10 cellular contexts compared by ENCODE assay signal in the genomic region with DNA sequence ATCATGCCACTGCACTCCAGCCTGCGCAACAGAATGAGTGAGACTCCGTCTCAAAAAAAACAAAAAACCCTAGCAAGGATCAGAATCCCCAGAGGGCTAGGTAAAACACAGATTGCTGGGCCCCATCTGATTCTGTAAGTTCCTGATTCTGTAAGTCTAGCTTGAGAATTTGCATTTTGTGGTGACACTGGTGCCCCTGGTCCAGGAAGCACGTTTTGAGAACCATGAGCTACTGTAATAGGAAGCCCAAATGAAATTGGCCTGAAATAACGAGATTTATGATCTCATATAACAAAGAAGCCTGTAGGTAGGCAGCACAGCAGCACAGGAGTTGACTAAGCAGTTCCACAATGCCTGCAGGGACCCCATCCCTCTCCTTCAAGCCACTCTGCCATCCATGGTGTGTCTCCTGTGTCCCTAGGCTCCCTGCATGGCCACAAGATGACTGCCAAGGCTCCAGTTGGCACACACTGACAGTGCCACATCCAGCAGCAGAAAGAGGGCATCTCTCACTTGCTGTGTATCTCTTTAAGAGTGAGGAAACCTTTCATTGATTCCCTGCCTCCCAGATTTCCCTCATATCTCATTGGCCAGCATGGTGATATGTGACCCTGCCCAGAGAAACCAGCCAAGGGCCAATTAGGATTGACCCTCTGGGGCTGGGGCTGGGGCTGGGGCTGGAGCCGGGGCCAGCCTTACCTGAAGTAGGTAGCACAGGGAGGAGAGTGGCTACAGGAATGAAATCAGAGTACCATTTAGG. TPM values are rescaled to one million over a fixed set of nuclear protein-coding genes. Genes with fewer than 3 reads are reported as not detected.
DNase-seq lines count a peak whose midpoint lies in the region; ATAC-seq and TF ChIP-seq lines count a peak whose summit lies in the region.
"Had no signal": no experiment of that assay in that cellular context is flagged by ENCODE, and none has a peak within 500 bp of the region (broad histone marks: within the 10 kb centered on the region; RNA-seq: fewer than 3 reads in every experiment).

No MANE protein-coding gene starts in this region.

- H3K36me3 ChIP-seq in Peyer's patch, result no peaks in the 10 kb centered on the region

- no peaks in the 10 kb centered on the region for H3K27me3 Mint-ChIP-seq in type B pancreatic cell

- no peaks in the 10 kb centered on the region for H3K36me3 Mint-ChIP-seq in type B pancreatic cell

- TF ChIP-seq CTCF in Peyer's patch (IDR thresholded peaks at IDR 0.05), result no peak
- no peak for TF ChIP-seq CTCF in type B pancreatic cell (conservative IDR thresholded peaks at IDR 0.05)

- ATAC-seq in HG03039 (IDR thresholded peaks at IDR 0.05; ENCODE audit: unreplicated experiment) (peak; percentile 46), GM19463 (IDR thresholded peaks at IDR 0.05; ENCODE audit: unreplicated experiment) (no peak)

- peaks cover 32% of the 10 kb centered on the region for H3K4me1 Mint-ChIP-seq in type B pancreatic cell (ENCODE audit: unreplicated experiment)

- H3K27me3 ChIP-seq in Peyer's patch, result no peaks in the 10 kb centered on the region
- H3K27me3 ChIP-seq: dorsolateral prefrontal cortex had no signal

- peak; percentile 34 to 58 for DNase-seq in NCI-H526 (lab: John Stamatoyannopoulos, UW)
- DNase-seq in NCI-H526 treated with DMSO at 0.1 percent for 48 hours (lab: John Stamatoyannopoulos, UW), result no peak
- DNase-seq in Peyer's patch, result peak in 2 of 3 donors; percentile 73 to 77
- no peak for DNase-seq in type B pancreatic cell (ENCODE audit: extremely low spot score, unreplicated experiment)
- no peak for DNase-seq in NK-92 (lab: John Stamatoyannopoulos, UW; ENCODE audit: unreplicated experiment)
- DNase-seq in retina, result no peak
- DNase-seq: activated CD4-positive, alpha-beta T cell treated with anti-CD3 and anti-CD28 coated beads for 48 hours; dorsolateral prefrontal cortex had no signal

- TF ChIP-seq POLR2A in Peyer's patch (IDR thresholded peaks at IDR 0.05), result no peak

- peak overlapping the region in 1 of 4 donors; percentile 22 for H3K4me3 ChIP-seq in Peyer's patch
- H3K4me3 ChIP-seq: dorsolateral prefrontal cortex had no signal

- peak overlapping the region; percentile 39 for H3K27ac Mint-ChIP-seq in type B pancreatic cell

- H3K9me3 ChIP-seq in Peyer's patch, result no peaks in the 10 kb centered on the region

- H3K4me1 ChIP-seq in Peyer's patch, result peaks cover 0 to 52% (median 11%) of the 10 kb centered on the region in 4 donors

- peak overlapping the region; percentile 15 to 82 (median 39) for H3K27ac ChIP-seq in Peyer's patch
- H3K27ac ChIP-seq: dorsolateral prefrontal cortex had no signal

- no peaks in the 10 kb centered on the region for H3K9me3 Mint-ChIP-seq in type B pancreatic cell

- no peak overlapping the region for H3K4me3 Mint-ChIP-seq in type B pancreatic cell

RNA-seq across cellular contexts. Expression of gene SIPA1L3, which starts 21.7 kb away (rescaled TPM):
- 100 to 1,000 TPM in 3 of 4 donors, 10 to 100 TPM in 1; 63.5 to 304 (median 264) TPM for total RNA-seq in Peyer's patch
- 53.7 and 62.6 TPM in 2 replicates for total RNA-seq in type B pancreatic cell (ENCODE audit: low replicate concordance)

RNA-seq across cellular contexts. Expression of gene WDR87, which starts 22.3 kb away (rescaled TPM):
- not detected for total RNA-seq in Peyer's patch
- not detected in 2 replicates for total RNA-seq in type B pancreatic cell (ENCODE audit: low replicate concordance)

Comparison
In these comparisons a context has a peak if more than half of its experiments do, and no peak if none do; other contexts are left out.
1. DNase-seq: peak in NCI-H526 (2 of 2) and Peyer's patch (2 of 3); none in NCI-H526 treated with DMSO at 0.1 percent for 48 hours (single experiment), type B pancreatic cell (single experiment), NK-92 (single experiment) and retina (single experiment).